In genomic region chr2:31923662-31924061, GRCh38 we compare ENCODE assay signal across 24 cellular contexts.
"Had no signal": no experiment of that assay in that cellular context is flagged by ENCODE, and none has a peak within 500 bp of the region (broad histone marks: within the 10 kb centered on the region; RNA-seq: fewer than 3 reads in every experiment).

No MANE protein-coding gene starts in this region.

- H3K36me3 ChIP-seq: pancreas had no signal

- DNase-seq: activated CD4-positive, alpha-beta T cell treated with anti-CD3 and anti-CD28 coated beads for 4 hours; activated CD4-positive, alpha-beta T cell treated with anti-CD3 and anti-CD28 coated beads, Interleukin-2, amount 50 U/mL, for 4 hours; activated effector memory CD4-positive, alpha-beta T cell treated with Interleukin-2 at 50 U/mL for 16 hours; activated naive CD4-positive, alpha-beta T cell treated with Interleukin-2 at 50 U/mL for 16 hours; activated T-cell treated with anti-CD3 and anti-CD28 coated beads for 4 hours; caudate nucleus; foreskin keratinocyte; mammary epithelial cell; naive B cell; nephron progenitor cell; pancreas; psoas muscle; stimulated activated CD4-positive, alpha-beta T cell treated with anti-CD3 and anti-CD28 coated beads, Interleukin-15, amount 100 ng/mL, for 24 hours; stimulated activated CD4-positive, alpha-beta T cell treated with anti-CD3 and anti-CD28 coated beads, Interleukin-2, amount 100 ng/mL, for 24 hours; stimulated activated naive CD4-positive, alpha-beta T cell treated with Interleukin-2 at 50 U/mL for 16 hours; T-helper 9 cell; trophoblast cell had no signal

- H3K4me1 Mint-ChIP-seq: nephron progenitor cell had no signal

- ATAC-seq: esophagus mucosa, foreskin keratinocyte, pancreas had no signal

- H3K27ac Mint-ChIP-seq: activated naive CD8-positive, alpha-beta T cell; nephron progenitor cell had no signal

- H3K4me3 Mint-ChIP-seq: activated naive CD8-positive, alpha-beta T cell; brain; naive B cell; nephron progenitor cell had no signal

- H3K9me3 ChIP-seq: ascending aorta, pancreas, psoas muscle had no signal

- H3K27me3 Mint-ChIP-seq: activated naive CD8-positive, alpha-beta T cell; naive B cell had no signal

- H3K9me3 Mint-ChIP-seq: naive B cell had no signal

- H3K4me3 ChIP-seq: ascending aorta, pancreas, psoas muscle had no signal

- H3K4me1 ChIP-seq: ascending aorta, foreskin keratinocyte, pancreas, psoas muscle had no signal

- H3K27me3 ChIP-seq: ascending aorta, foreskin keratinocyte, pancreas had no signal

- FAIRE-seq: islet of Langerhans, pancreas, urothelium cell line had no signal

- H3K27ac ChIP-seq: ascending aorta, foreskin keratinocyte, pancreas, psoas muscle, VCaP had no signal
